10 cellular contexts compared by ENCODE assay signal in the genomic region with DNA sequence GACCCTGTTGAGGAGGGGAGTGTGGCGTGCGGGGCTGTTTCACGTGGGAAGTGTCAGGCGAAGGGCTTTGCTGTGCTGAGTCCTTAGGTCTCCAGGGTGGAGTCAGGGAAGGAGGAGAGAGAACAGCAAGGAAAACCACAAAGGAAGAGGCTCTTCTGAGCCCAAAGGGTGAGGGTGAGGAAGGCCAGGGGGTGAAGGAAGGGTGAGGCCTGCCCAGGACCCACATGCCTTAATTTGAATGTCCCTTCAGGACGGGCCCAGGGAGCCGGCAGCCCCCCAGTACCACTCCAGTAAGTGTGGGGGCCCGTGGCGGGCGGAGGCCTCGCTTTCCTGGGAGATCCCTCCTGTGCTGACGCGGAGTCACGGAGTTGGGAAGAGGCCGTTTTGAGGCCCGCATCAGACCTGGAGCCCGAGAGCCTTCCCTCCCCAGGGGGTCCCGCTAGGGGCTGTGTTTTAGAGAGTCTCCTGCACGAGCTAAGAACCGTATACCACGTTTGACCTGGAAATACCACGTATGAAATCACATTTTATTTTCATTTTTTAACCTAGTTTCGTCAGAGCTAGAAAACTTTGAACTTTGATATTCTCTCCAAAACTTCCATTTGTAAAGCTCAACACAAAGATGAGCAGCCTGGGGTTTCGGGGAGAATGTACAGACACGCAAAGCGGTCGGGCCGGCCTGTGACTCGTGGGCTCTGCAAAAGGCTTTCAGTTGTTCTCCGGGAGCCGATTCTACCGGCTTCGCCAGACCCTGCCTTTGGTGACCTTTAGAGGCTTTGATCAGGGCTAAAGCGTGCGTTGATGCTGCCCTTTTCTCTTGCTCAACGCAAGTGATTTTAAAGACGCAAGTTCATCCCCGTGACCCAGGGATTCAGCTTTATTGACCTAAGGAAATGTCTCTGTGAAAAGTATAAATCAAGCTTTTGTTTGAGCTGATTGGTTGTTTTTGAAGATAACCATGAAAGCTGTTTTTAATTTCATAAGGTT. TPM values are rescaled to one million over a fixed set of nuclear protein-coding genes. Genes with fewer than 3 reads are reported as not detected.
DNase-seq lines count a peak whose midpoint lies in the region; ATAC-seq and TF ChIP-seq lines count a peak whose summit lies in the region.
"Had no signal": no experiment of that assay in that cellular context is flagged by ENCODE, and none has a peak within 500 bp of the region (broad histone marks: within the 10 kb centered on the region; RNA-seq: fewer than 3 reads in every experiment).

No MANE protein-coding gene starts in this region.

- in situ Hi-C loops in GM13977 (cut with MboI; ENCODE audit: low pct_unique_long_range_greater_than_20kb, low sequenced_read_pairs, unreplicated experiment), result no loop called here

- no peaks in the 10 kb centered on the region for H3K9me3 ChIP-seq in neutrophil

- H3K4me1 ChIP-seq in neutrophil (ENCODE audit: control insufficient read depth in 1 of 2, insufficient read depth in 1 of 2, low read depth in 1 of 2, low read length in 1 of 2), result peaks cover 22 to 30% of the 10 kb centered on the region in 2 experiments

- peaks cover 10% of the 10 kb centered on the region for H3K4me1 Mint-ChIP-seq in stimulated activated naive CD8-positive, alpha-beta T cell treated with anti-CD3 and anti-CD28 coated beads, Interleukin-15, Interleukin-2, amounts not matched to agents 100 ng/mL and 50 ng/mL, for 24 hours (ENCODE audit: low read depth)
- peaks cover 9% of the 10 kb centered on the region for H3K4me1 Mint-ChIP-seq in stimulated activated naive CD8-positive, alpha-beta T cell treated with anti-CD3 and anti-CD28 coated beads, Interleukin-15, amount 100 ng/mL, for 72 hours
- H3K4me1 Mint-ChIP-seq in activated CD4-positive, alpha-beta T cell treated with anti-CD3 and anti-CD28 coated beads, Interleukin-2, amount 10 ng/mL, durations not matched to agents 7 days and 5 days, result peaks cover 10% of the 10 kb centered on the region

- H3K27ac Mint-ChIP-seq in stimulated activated naive CD8-positive, alpha-beta T cell treated with anti-CD3 and anti-CD28 coated beads, Interleukin-15, Interleukin-2, amounts not matched to agents 100 ng/mL and 50 ng/mL, for 24 hours, result no peak overlapping the region
- H3K27ac Mint-ChIP-seq in stimulated activated naive CD8-positive, alpha-beta T cell treated with anti-CD3 and anti-CD28 coated beads, Interleukin-15, amount 100 ng/mL, for 72 hours, result no peak overlapping the region
- H3K27ac Mint-ChIP-seq in activated CD4-positive, alpha-beta T cell treated with anti-CD3 and anti-CD28 coated beads, Interleukin-2, amount 10 ng/mL, durations not matched to agents 7 days and 5 days, result no peak overlapping the region

- H3K27ac ChIP-seq in neutrophil, result peak overlapping the region; percentile 85

- H3K27me3 Mint-ChIP-seq in stimulated activated naive CD8-positive, alpha-beta T cell treated with anti-CD3 and anti-CD28 coated beads, Interleukin-15, Interleukin-2, amounts not matched to agents 100 ng/mL and 50 ng/mL, for 24 hours, result no peaks in the 10 kb centered on the region
- no peaks in the 10 kb centered on the region for H3K27me3 Mint-ChIP-seq in stimulated activated naive CD8-positive, alpha-beta T cell treated with anti-CD3 and anti-CD28 coated beads, Interleukin-15, amount 100 ng/mL, for 72 hours
- H3K27me3 Mint-ChIP-seq in activated CD4-positive, alpha-beta T cell treated with anti-CD3 and anti-CD28 coated beads, Interleukin-2, amount 10 ng/mL, durations not matched to agents 7 days and 5 days, result no peaks in the 10 kb centered on the region

- TF ChIP-seq CTCF in neutrophil (IDR thresholded peaks at IDR 0.05), result no peak
- TF ChIP-seq CTCF in GM13977 (IDR thresholded peaks at IDR 0.05; ENCODE audit: extremely low read depth, insufficient read depth, missing control alignments), result no peak

- intact Hi-C loops in left ventricle myocardium superior (cut with micrococcal nuclease), result no loop called here

- H3K4me3 Mint-ChIP-seq in stimulated activated naive CD8-positive, alpha-beta T cell treated with anti-CD3 and anti-CD28 coated beads, Interleukin-15, Interleukin-2, amounts not matched to agents 100 ng/mL and 50 ng/mL, for 24 hours, result peak overlapping the region; percentile 27
- H3K4me3 Mint-ChIP-seq in stimulated activated naive CD8-positive, alpha-beta T cell treated with anti-CD3 and anti-CD28 coated beads, Interleukin-15, amount 100 ng/mL, for 72 hours, result no peak overlapping the region
- no peak overlapping the region for H3K4me3 Mint-ChIP-seq in activated CD4-positive, alpha-beta T cell treated with anti-CD3 and anti-CD28 coated beads, Interleukin-2, amount 10 ng/mL, durations not matched to agents 7 days and 5 days

- CTCF ChIA-PET in activated CD4-positive, alpha-beta T cell treated with anti-CD3 and anti-CD28 coated beads, Interleukin-2, amount 10 ng/mL, durations not matched to agents 7 days and 5 days (lab: Charles Lee), result interaction anchor here (0.5 to 2.1 kb wide), 7 partner anchors 10 to 554 kb away, joined by 3 to 6 read pairs (median 4); no protein-coding TSS in a partner anchor

- peaks cover 7% of the 10 kb centered on the region for H3K27me3 ChIP-seq in neutrophil

- no peak for ATAC-seq in stimulated activated naive CD8-positive, alpha-beta T cell treated with anti-CD3 and anti-CD28 coated beads, Interleukin-15, amount 100 ng/mL, for 72 hours
- peak; percentile 1 for ATAC-seq in left ventricle myocardium superior

- POLR2A ChIA-PET in activated CD4-positive, alpha-beta T cell treated with anti-CD3 and anti-CD28 coated beads, Interleukin-2, amount 10 ng/mL, durations not matched to agents 7 days and 5 days (lab: Charles Lee), result no interaction called here

- H3K36me3 ChIP-seq in neutrophil, result no peaks in the 10 kb centered on the region

- DNase-seq in stimulated activated naive CD8-positive, alpha-beta T cell treated with anti-CD3 and anti-CD28 coated beads, Interleukin-15, amount 100 ng/mL, for 72 hours, result no peak
- DNase-seq in left ventricle myocardium superior (no peak), GM13977 (ENCODE audit: low spot score) (no peak), NCI-H345 treated with DMSO at 0.1 percent for 48 hours (lab: John Stamatoyannopoulos, UW; ENCODE audit: unreplicated experiment) (no peak), NCI-H1092 (lab: John Stamatoyannopoulos, UW) (no peak)
- DNase-seq in activated CD4-positive, alpha-beta T cell treated with anti-CD3 and anti-CD28 coated beads, Interleukin-2, amount 10 ng/mL, durations not matched to agents 7 days and 5 days, result no peak
- DNase-seq: activated gamma-delta T cell, NCI-H510A treated with DMSO at 0.1 percent for 48 hours had no signal

- peak overlapping the region; percentile 54 to 58 for H3K4me3 ChIP-seq in neutrophil (ENCODE audit: low read depth in 1 of 2, low read length in 1 of 2)

- no peaks in the 10 kb centered on the region for H3K9me3 Mint-ChIP-seq in stimulated activated naive CD8-positive, alpha-beta T cell treated with anti-CD3 and anti-CD28 coated beads, Interleukin-15, Interleukin-2, amounts not matched to agents 100 ng/mL and 50 ng/mL, for 24 hours
- no peaks in the 10 kb centered on the region for H3K9me3 Mint-ChIP-seq in stimulated activated naive CD8-positive, alpha-beta T cell treated with anti-CD3 and anti-CD28 coated beads, Interleukin-15, amount 100 ng/mL, for 72 hours
- no peaks in the 10 kb centered on the region for H3K9me3 Mint-ChIP-seq in activated CD4-positive, alpha-beta T cell treated with anti-CD3 and anti-CD28 coated beads, Interleukin-2, amount 10 ng/mL, durations not matched to agents 7 days and 5 days

- H3K36me3 Mint-ChIP-seq in stimulated activated naive CD8-positive, alpha-beta T cell treated with anti-CD3 and anti-CD28 coated beads, Interleukin-15, Interleukin-2, amounts not matched to agents 100 ng/mL and 50 ng/mL, for 24 hours (ENCODE audit: low read depth), result no peaks in the 10 kb centered on the region
- no peaks in the 10 kb centered on the region for H3K36me3 Mint-ChIP-seq in activated CD4-positive, alpha-beta T cell treated with anti-CD3 and anti-CD28 coated beads, Interleukin-2, amount 10 ng/mL, durations not matched to agents 7 days and 5 days (ENCODE audit: low read depth)

RNA-seq across cellular contexts. Expression of a gene that starts 23.6 kb away (rescaled TPM):
- 10.5 TPM for total RNA-seq in left ventricle myocardium superior
- 10 to 100 TPM; 17.2 to 19.7 TPM for total RNA-seq in activated CD4-positive, alpha-beta T cell treated with anti-CD3 and anti-CD28 coated beads, Interleukin-2, amount 10 ng/mL, durations not matched to agents 7 days and 5 days

RNA-seq across cellular contexts. Expression of a gene that starts 49.4 kb away (rescaled TPM):
- total RNA-seq in left ventricle myocardium superior, result 11.9 TPM
- total RNA-seq in activated CD4-positive, alpha-beta T cell treated with anti-CD3 and anti-CD28 coated beads, Interleukin-2, amount 10 ng/mL, durations not matched to agents 7 days and 5 days, result 10 to 100 TPM; 13.8 to 15.5 TPM

RNA-seq across cellular contexts. Expression of a gene that starts 52.9 kb away (rescaled TPM):
- total RNA-seq in left ventricle myocardium superior, result 16.5 TPM
- 10 to 100 TPM; 40.0 to 43.9 TPM for total RNA-seq in activated CD4-positive, alpha-beta T cell treated with anti-CD3 and anti-CD28 coated beads, Interleukin-2, amount 10 ng/mL, durations not matched to agents 7 days and 5 days
